7 cellular contexts compared by ENCODE assay signal in genomic region chr19:50835785-50836542, GRCh38. TPM values are rescaled to one million over a fixed set of nuclear protein-coding genes. Genes with fewer than 3 reads are reported as not detected.
DNase-seq lines count a peak whose midpoint lies in the region; ATAC-seq and TF ChIP-seq lines count a peak whose summit lies in the region.

No MANE protein-coding gene starts in this region.

- H3K4me1 Mint-ChIP-seq in activated CD4-positive, alpha-beta memory T cell treated with anti-CD3 and anti-CD28 coated beads, Interleukin-2, amount 10 ng/mL, durations not matched to agents 7 days and 5 days = peaks cover 11% of the 10 kb centered on the region
- H3K4me1 Mint-ChIP-seq in effector memory CD8-positive, alpha-beta T cell (ENCODE audit: low read depth in 2 of 2) = peaks cover 11 to 13% of the 10 kb centered on the region in 2 donors

- H3K27me3 Mint-ChIP-seq in activated CD4-positive, alpha-beta memory T cell treated with anti-CD3 and anti-CD28 coated beads, Interleukin-2, amount 10 ng/mL, durations not matched to agents 7 days and 5 days = peaks cover 26% of the 10 kb centered on the region
- peaks cover 60 to 84% of the 10 kb centered on the region in 2 donors for H3K27me3 Mint-ChIP-seq in effector memory CD8-positive, alpha-beta T cell

- H3K27ac Mint-ChIP-seq in activated CD4-positive, alpha-beta memory T cell treated with anti-CD3 and anti-CD28 coated beads, Interleukin-2, amount 10 ng/mL, durations not matched to agents 7 days and 5 days = no peak overlapping the region
- H3K27ac Mint-ChIP-seq in effector memory CD8-positive, alpha-beta T cell = peak overlapping the region in 1 of 2 donors; percentile 71

- peak overlapping the region; percentile 74 for H3K4me3 Mint-ChIP-seq in activated CD4-positive, alpha-beta memory T cell treated with anti-CD3 and anti-CD28 coated beads, Interleukin-2, amount 10 ng/mL, durations not matched to agents 7 days and 5 days
- peak overlapping the region; percentile 86 to 88 for H3K4me3 Mint-ChIP-seq in effector memory CD8-positive, alpha-beta T cell

- CTCF ChIA-PET in activated CD4-positive, alpha-beta memory T cell treated with anti-CD3 and anti-CD28 coated beads, Interleukin-2, amount 10 ng/mL, durations not matched to agents 7 days and 5 days (lab: Charles Lee) = no interaction called here

- WGBS in mesodermal cell (ENCODE audit: insufficient coverage in 2 of 2), 2 experiments = 7 to 10% methylated on average over 34 to 65 of the region's 67 CpGs

- H3K27ac ChIP-seq in mesodermal cell (ENCODE audit: low read depth, low read length, severe bottlenecking) = no peak overlapping the region

- H3K36me3 ChIP-seq in mesodermal cell (ENCODE audit: control insufficient read depth, insufficient read depth, low read length) = no peaks in the 10 kb centered on the region

- POLR2A ChIA-PET in activated CD4-positive, alpha-beta memory T cell treated with anti-CD3 and anti-CD28 coated beads, Interleukin-2, amount 10 ng/mL, durations not matched to agents 7 days and 5 days (lab: Charles Lee) = interaction anchor here (2.7 kb wide), 1 partner anchor 31 kb away, joined by 10 read pairs; no protein-coding TSS in a partner anchor

- in situ Hi-C loops in GM13977 (cut with MboI; ENCODE audit: low pct_unique_long_range_greater_than_20kb, low sequenced_read_pairs, unreplicated experiment) = no loop called here

- peak; percentile 3 for TF ChIP-seq CTCF in GM13977 (IDR thresholded peaks at IDR 0.05; ENCODE audit: extremely low read depth, insufficient read depth, missing control alignments)

- peak overlapping the region; percentile 46 for H3K4me3 ChIP-seq in mesodermal cell (ENCODE audit: extremely low read depth, insufficient read depth, low read length, poor library complexity, severe bottlenecking)

- peak; percentile 63 for ATAC-seq in HG02840 (IDR thresholded peaks at IDR 0.05; ENCODE audit: low FRiP score, unreplicated experiment)
- peak; percentile 80 for ATAC-seq in effector memory CD8-positive, alpha-beta T cell (replicated peaks)

- H3K4me1 ChIP-seq in mesodermal cell (ENCODE audit: control insufficient read depth, insufficient read depth, low read length, poor library complexity, severe bottlenecking) = no peaks in the 10 kb centered on the region

- H3K36me3 Mint-ChIP-seq in activated CD4-positive, alpha-beta memory T cell treated with anti-CD3 and anti-CD28 coated beads, Interleukin-2, amount 10 ng/mL, durations not matched to agents 7 days and 5 days (ENCODE audit: low read depth) = no peaks in the 10 kb centered on the region
- H3K36me3 Mint-ChIP-seq in effector memory CD8-positive, alpha-beta T cell (ENCODE audit: insufficient read depth) = peaks cover 4% of the 10 kb centered on the region

- H3K9me3 ChIP-seq in mesodermal cell (ENCODE audit: control insufficient read depth, low read length) = no peaks in the 10 kb centered on the region

- DNase-seq in GM13977 (ENCODE audit: low spot score) (peak; percentile 93), NCI-H345 (lab: John Stamatoyannopoulos, UW) (peak; percentile 75)
- DNase-seq in activated CD4-positive, alpha-beta memory T cell treated with anti-CD3 and anti-CD28 coated beads, Interleukin-2, amount 10 ng/mL, durations not matched to agents 7 days and 5 days = peak; percentile 81
- peak; percentile 36 to 45 (median 40) for DNase-seq in effector memory CD8-positive, alpha-beta T cell
- DNase-seq in stimulated activated CD8-positive, alpha-beta memory T cell treated with anti-CD3 and anti-CD28 coated beads, Interleukin-12 subunit alpha, Interleukin-12 subunit beta, amount 100 ng/mL, for 4 hours (ENCODE audit: low read depth) = peak; percentile 34

- no peaks in the 10 kb centered on the region for H3K9me3 Mint-ChIP-seq in activated CD4-positive, alpha-beta memory T cell treated with anti-CD3 and anti-CD28 coated beads, Interleukin-2, amount 10 ng/mL, durations not matched to agents 7 days and 5 days
- H3K9me3 Mint-ChIP-seq in effector memory CD8-positive, alpha-beta T cell = no peaks in the 10 kb centered on the region

RNA-seq across cellular contexts. Expression of gene KLK15, which starts 2.6 kb away (rescaled TPM):
- total RNA-seq in activated CD4-positive, alpha-beta memory T cell treated with anti-CD3 and anti-CD28 coated beads, Interleukin-2, amount 10 ng/mL, durations not matched to agents 7 days and 5 days = not detected
- polyA plus RNA-seq in mesodermal cell (2013, experiment 1 of 2) = not detected
- polyA plus RNA-seq in mesodermal cell (2013, experiment 2 of 2) = not detected

RNA-seq across cellular contexts. Expression of gene KLK1, which starts 12.4 kb away (rescaled TPM):
- 1 to 10 TPM; 2.2 to 2.6 TPM for total RNA-seq in activated CD4-positive, alpha-beta memory T cell treated with anti-CD3 and anti-CD28 coated beads, Interleukin-2, amount 10 ng/mL, durations not matched to agents 7 days and 5 days
- polyA plus RNA-seq in mesodermal cell (2013, experiment 1 of 2) = 1.3 TPM
- polyA plus RNA-seq in mesodermal cell (2013, experiment 2 of 2) = 0.86 TPM

RNA-seq across cellular contexts. Expression of gene KLK3, which starts 18.8 kb away (rescaled TPM):
- not detected for total RNA-seq in activated CD4-positive, alpha-beta memory T cell treated with anti-CD3 and anti-CD28 coated beads, Interleukin-2, amount 10 ng/mL, durations not matched to agents 7 days and 5 days
- not detected for polyA plus RNA-seq in mesodermal cell (2013, experiment 1 of 2)
- polyA plus RNA-seq in mesodermal cell (2013, experiment 2 of 2) = not detected

RNA-seq across cellular contexts. Expression of gene KLK2, which starts 37.3 kb away (rescaled TPM):
- total RNA-seq in activated CD4-positive, alpha-beta memory T cell treated with anti-CD3 and anti-CD28 coated beads, Interleukin-2, amount 10 ng/mL, durations not matched to agents 7 days and 5 days = under 1 TPM in 1 of 2 experiments, not detected in 1; 0.35 TPM
- not detected for polyA plus RNA-seq in mesodermal cell (2013, experiment 1 of 2)
- not detected for polyA plus RNA-seq in mesodermal cell (2013, experiment 2 of 2)

RNA-seq across cellular contexts. Expression of gene ACP4, which starts 45.7 kb away (rescaled TPM):
- not detected for total RNA-seq in activated CD4-positive, alpha-beta memory T cell treated with anti-CD3 and anti-CD28 coated beads, Interleukin-2, amount 10 ng/mL, durations not matched to agents 7 days and 5 days
- not detected for polyA plus RNA-seq in mesodermal cell (2013, experiment 1 of 2)
- polyA plus RNA-seq in mesodermal cell (2013, experiment 2 of 2) = not detected

Comparison
In these comparisons a context has a peak if more than half of its experiments do, and no peak if none do; other contexts are left out.
1. DNase-seq: peak in every context shown above with its lines; median percentile 93 in GM13977; 81 in activated CD4-positive, alpha-beta memory T cell treated with anti-CD3 and anti-CD28 coated beads, Interleukin-2, amount 10 ng/mL, durations not matched to agents 7 days and 5 days; 75 in NCI-H345; 40 in effector memory CD8-positive, alpha-beta T cell; 34 in stimulated activated CD8-positive, alpha-beta memory T cell treated with anti-CD3 and anti-CD28 coated beads, Interleukin-12 subunit alpha, Interleukin-12 subunit beta, amount 100 ng/mL, for 4 hours.